9 cellular contexts compared by ENCODE assay signal in genomic region chr13:41428155-41428554, GRCh38. TPM values are rescaled to one million over a fixed set of nuclear protein-coding genes. Genes with fewer than 3 reads are reported as not detected.
DNase-seq lines count a peak whose midpoint lies in the region; ATAC-seq, FAIRE-seq and TF ChIP-seq lines count a peak whose summit lies in the region.
"Had no signal": no experiment of that assay in that cellular context is flagged by ENCODE, and none has a peak within 500 bp of the region (broad histone marks: within the 10 kb centered on the region; RNA-seq: fewer than 3 reads in every experiment).

No MANE protein-coding gene starts in this region.

- DNase-seq in H7 = peak; percentile 78
- peak; percentile 56 for DNase-seq in activated T-cell treated with anti-CD3 and anti-CD28 coated beads, Interleukin-2, amount 50 U/mL, for 4 hours
- DNase-seq in right cardiac atrium = no peak
- peak; percentile 23 to 26 for DNase-seq in stimulated activated CD4-positive, alpha-beta T cell treated with anti-CD3 and anti-CD28 coated beads, Interleukin-4, amount 100 ng/mL, for 4 hours
- no peak for DNase-seq in kidney

- H3K4me3 Mint-ChIP-seq in activated T-cell treated with anti-CD3 and anti-CD28 coated beads, Interleukin-2, amount 50 U/mL, for 4 hours = no peak overlapping the region

- TF ChIP-seq CTCF in kidney (IDR thresholded peaks at IDR 0.05; ENCODE audit: borderline replicate concordance, extremely low read depth, insufficient read depth) = no peak

- H3K9me3 ChIP-seq in right cardiac atrium (ENCODE audit: control insufficient read depth, low read length) = no peaks in the 10 kb centered on the region
- H3K9me3 ChIP-seq in kidney (ENCODE audit: control insufficient read depth in 1 of 2, low read length in 2 of 2) = no peaks in the 10 kb centered on the region
- H3K9me3 ChIP-seq: neutrophil had no signal

- H3K4me3 ChIP-seq in H7 (ENCODE audit: insufficient read depth, low read depth, low read length) (peak overlapping the region; percentile 21), right cardiac atrium (ENCODE audit: low read length) (peak overlapping the region; percentile 26), kidney (ENCODE audit: low read length in 2 of 2) (no peak overlapping the region)

- no peak overlapping the region for H3K9ac ChIP-seq in kidney (ENCODE audit: low read length in 2 of 2)

- no peaks in the 10 kb centered on the region for H3K4me1 ChIP-seq in right cardiac atrium (ENCODE audit: control insufficient read depth, insufficient read depth, low read length)
- no peaks in the 10 kb centered on the region for H3K4me1 ChIP-seq in kidney (ENCODE audit: control insufficient read depth in 1 of 2, insufficient read depth in 1 of 2, low read depth in 1 of 2, low read length in 2 of 2)

- H3K36me3 Mint-ChIP-seq in activated T-cell treated with anti-CD3 and anti-CD28 coated beads, Interleukin-2, amount 50 U/mL, for 4 hours (ENCODE audit: insufficient read depth) = no peaks in the 10 kb centered on the region

- no peaks in the 10 kb centered on the region for H3K9me3 Mint-ChIP-seq in activated T-cell treated with anti-CD3 and anti-CD28 coated beads, Interleukin-2, amount 50 U/mL, for 4 hours

- WGBS in right cardiac atrium = 12% methylated on average over 32 of the region's 32 CpGs

- FAIRE-seq in kidney (lab: Jason Lieb, UNC) = no peak

- H3K27me3 ChIP-seq in H7 (ENCODE audit: control insufficient read depth, insufficient read depth, low read length) (peaks cover 12% of the 10 kb centered on the region; the same call in 1 of the 2 replicates), right cardiac atrium (ENCODE audit: control insufficient read depth, insufficient read depth) (no peaks in the 10 kb centered on the region)

- ATAC-seq in activated T-cell treated with anti-CD3 and anti-CD28 coated beads, Interleukin-2, amount 50 U/mL, for 4 hours = peak; percentile 85 to 93
- ATAC-seq in right cardiac atrium (peak in 1 of 2 donors; percentile 42), GM21619 (IDR thresholded peaks at IDR 0.05; ENCODE audit: unreplicated experiment) (no peak), GM21360 (IDR thresholded peaks at IDR 0.05; ENCODE audit: unreplicated experiment) (no peak), GM18519 (IDR thresholded peaks at IDR 0.05; ENCODE audit: low FRiP score, unreplicated experiment) (no peak)

- peaks cover 2% of the 10 kb centered on the region for H3K27me3 Mint-ChIP-seq in activated T-cell treated with anti-CD3 and anti-CD28 coated beads, Interleukin-2, amount 50 U/mL, for 4 hours (ENCODE audit: low read depth)

- peaks cover 4% of the 10 kb centered on the region for H3K4me1 Mint-ChIP-seq in activated T-cell treated with anti-CD3 and anti-CD28 coated beads, Interleukin-2, amount 50 U/mL, for 4 hours (ENCODE audit: low read depth)

- no peak overlapping the region for H3K27ac ChIP-seq in right cardiac atrium (ENCODE audit: low read length)
- no peak overlapping the region for H3K27ac ChIP-seq in kidney (ENCODE audit: low read depth in 2 of 2, low read length in 2 of 2)
- H3K27ac ChIP-seq: neutrophil had no signal

- intact Hi-C loops in right cardiac atrium (cut with DNase I) (no loop called here), kidney (cut with DNase I) (no loop called here)

- H3K36me3 ChIP-seq in H7 (replicated peaks; ENCODE audit: control insufficient read depth, insufficient read depth, low read length) (no peaks in the 10 kb centered on the region), kidney (ENCODE audit: control insufficient read depth in 1 of 2, insufficient read depth in 2 of 2, low read length in 2 of 2) (no peaks in the 10 kb centered on the region)
- H3K36me3 ChIP-seq: neutrophil had no signal

RNA-seq across cellular contexts. Expression of gene RGCC, which starts 29.2 kb away (rescaled TPM):
- total RNA-seq in H7 (2014; rRNA removed; shearing (Covaris generic)) = 1.0 TPM in 1 of 2 replicates, not detected in the other
- total RNA-seq in activated T-cell treated with anti-CD3 and anti-CD28 coated beads, Interleukin-2, amount 50 U/mL, for 4 hours = 100 to 1,000 TPM; 163 to 216 (median 185) TPM
- total RNA-seq in right cardiac atrium (10 to 100 TPM; 19.3 to 42.6 (median 25.7) TPM), kidney (12.9 TPM)
- polyA plus RNA-seq in right cardiac atrium (59.5 TPM), kidney (ENCODE audit: insufficient read depth, low read depth, low replicate concordance) (40.9 TPM)

Comparison
In these comparisons a context has a peak if more than half of its experiments do, and no peak if none do; other contexts are left out.
1. DNase-seq: peak in H7 (single experiment), activated T-cell treated with anti-CD3 and anti-CD28 coated beads, Interleukin-2, amount 50 U/mL, for 4 hours (single experiment) and stimulated activated CD4-positive, alpha-beta T cell treated with anti-CD3 and anti-CD28 coated beads, Interleukin-4, amount 100 ng/mL, for 4 hours (2 of 2); none in right cardiac atrium (0 of 3) and kidney (single experiment).
2. H3K4me3 ChIP-seq: peak in H7 (single experiment) and right cardiac atrium (single experiment); none in kidney (0 of 2).
3. ATAC-seq: peak in activated T-cell treated with anti-CD3 and anti-CD28 coated beads, Interleukin-2, amount 50 U/mL, for 4 hours (2 of 2); none in GM21619 (single experiment), GM21360 (single experiment) and GM18519 (single experiment).